19 cellular contexts compared by ENCODE assay signal in the genomic region with DNA sequence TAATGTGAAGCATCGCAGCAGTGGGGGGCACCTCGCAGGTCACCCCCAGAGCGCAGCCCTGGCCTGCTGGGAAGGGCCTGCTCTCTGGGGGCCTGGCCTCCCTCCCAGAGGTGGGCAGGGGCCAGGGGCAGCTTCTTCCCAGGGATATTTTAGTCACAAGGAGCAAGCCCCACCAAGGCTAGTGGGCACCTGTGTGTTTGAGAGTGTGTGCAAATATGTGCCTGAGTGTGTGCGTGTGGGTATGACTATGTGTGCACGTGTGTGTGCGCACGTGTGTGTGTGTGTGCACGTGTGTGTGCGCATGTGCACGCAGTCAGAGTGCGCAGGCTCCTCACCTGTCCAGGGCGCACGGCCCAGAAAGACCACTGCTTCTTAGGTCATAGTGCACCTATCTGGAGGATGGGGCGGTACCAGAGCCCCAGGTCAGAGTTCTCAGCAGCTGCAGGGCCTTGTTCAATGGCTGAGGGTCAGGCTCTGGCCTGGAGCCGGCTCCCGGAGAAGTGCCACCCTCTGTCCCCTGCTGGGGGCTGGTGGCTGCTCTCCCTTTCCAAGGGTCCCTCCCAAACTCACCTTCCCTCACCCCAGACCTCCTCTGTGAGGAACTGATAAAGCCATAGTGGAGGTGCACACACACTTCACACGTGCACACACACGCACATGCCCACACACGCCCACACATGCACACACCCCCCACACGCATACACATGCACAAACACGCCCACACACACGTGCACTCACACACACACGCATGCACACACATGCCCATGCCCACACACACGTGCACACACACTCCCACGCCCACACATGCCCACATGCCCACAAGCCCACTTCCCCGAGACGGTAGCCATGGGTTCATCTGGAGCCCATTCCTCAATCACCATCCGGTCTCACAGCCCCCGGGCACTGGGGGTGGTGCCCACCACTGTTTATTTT.
DNase-seq lines count a peak whose midpoint lies in the region; ATAC-seq and TF ChIP-seq lines count a peak whose summit lies in the region.
"Had no signal": no experiment of that assay in that cellular context is flagged by ENCODE, and none has a peak within 500 bp of the region (broad histone marks: within the 10 kb centered on the region; RNA-seq: fewer than 3 reads in every experiment).

No MANE protein-coding gene starts in this region.

- peaks cover under 1% of the 10 kb centered on the region for H3K9me3 Mint-ChIP-seq in activated CD4-positive, alpha-beta T cell treated with anti-CD3 and anti-CD28 coated beads for 36 hours (ENCODE audit: low read depth)
- H3K9me3 Mint-ChIP-seq in osteocyte (ENCODE audit: unreplicated experiment), result no peaks in the 10 kb centered on the region
- H3K9me3 Mint-ChIP-seq: activated CD4-positive, alpha-beta T cell treated with anti-CD3 and anti-CD28 coated beads, Interleukin-2, amount 10 ng/mL, durations not matched to agents 24 days and 14 days; stimulated activated naive CD8-positive, alpha-beta T cell treated with anti-CD3 and anti-CD28 coated beads, Interleukin-15, amount 100 ng/mL, for 72 hours had no signal

- H3K4me1 ChIP-seq in Peyer's patch, result no peaks in the 10 kb centered on the region
- H3K4me1 ChIP-seq: breast epithelium had no signal

- intact Hi-C loops in activated CD4-positive, alpha-beta T cell treated with anti-CD3 and anti-CD28 coated beads for 36 hours (cut with DNase I, micrococcal nuclease), result no loop called here
- intact Hi-C loops in left ventricle myocardium superior (cut with micrococcal nuclease), result no loop called here

- no peaks in the 10 kb centered on the region for H3K9me3 ChIP-seq in Peyer's patch

- no peaks in the 10 kb centered on the region for H3K27me3 Mint-ChIP-seq in activated CD4-positive, alpha-beta T cell treated with anti-CD3 and anti-CD28 coated beads for 36 hours
- H3K27me3 Mint-ChIP-seq in osteocyte (ENCODE audit: unreplicated experiment), result no peaks in the 10 kb centered on the region
- H3K27me3 Mint-ChIP-seq: activated CD4-positive, alpha-beta T cell treated with anti-CD3 and anti-CD28 coated beads, Interleukin-2, amount 10 ng/mL, durations not matched to agents 24 days and 14 days; activated naive CD8-positive, alpha-beta T cell treated with anti-CD3 and anti-CD28 coated beads for 36 hours had no signal

- no peak for TF ChIP-seq POLR2A in Peyer's patch (IDR thresholded peaks at IDR 0.05)

- TF ChIP-seq CTCF in Peyer's patch (IDR thresholded peaks at IDR 0.05) (no peak), osteocyte (IDR thresholded peaks at IDR 0.05) (no peak)

- H3K27ac Mint-ChIP-seq in activated CD4-positive, alpha-beta T cell treated with anti-CD3 and anti-CD28 coated beads for 36 hours, result no peak overlapping the region
- no peak overlapping the region for H3K27ac Mint-ChIP-seq in osteocyte (ENCODE audit: unreplicated experiment)
- H3K27ac Mint-ChIP-seq: activated CD4-positive, alpha-beta T cell treated with anti-CD3 and anti-CD28 coated beads, Interleukin-2, amount 10 ng/mL, durations not matched to agents 24 days and 14 days; activated naive CD8-positive, alpha-beta T cell treated with anti-CD3 and anti-CD28 coated beads for 36 hours had no signal

- no peaks in the 10 kb centered on the region for H3K36me3 ChIP-seq in Peyer's patch
- H3K36me3 ChIP-seq: breast epithelium had no signal

- H3K27ac ChIP-seq in Peyer's patch, result no peak overlapping the region
- H3K27ac ChIP-seq: 22Rv1, breast epithelium, RWPE1 had no signal

- no peak overlapping the region for H3K4me3 ChIP-seq in Peyer's patch

- ATAC-seq in activated CD4-positive, alpha-beta T cell treated with anti-CD3 and anti-CD28 coated beads for 36 hours, result no peak
- ATAC-seq in left ventricle myocardium superior (no peak), HG03442 (IDR thresholded peaks at IDR 0.05; ENCODE audit: unreplicated experiment) (no peak), HG02642 (IDR thresholded peaks at IDR 0.05; ENCODE audit: poor library complexity, unreplicated experiment) (no peak)
- ATAC-seq: stimulated activated naive CD8-positive, alpha-beta T cell treated with anti-CD3 and anti-CD28 coated beads, Interleukin-15, amount 100 ng/mL, for 72 hours had no signal

- no peak overlapping the region for H3K4me3 Mint-ChIP-seq in activated CD4-positive, alpha-beta T cell treated with anti-CD3 and anti-CD28 coated beads for 36 hours
- no peak overlapping the region for H3K4me3 Mint-ChIP-seq in osteocyte (ENCODE audit: unreplicated experiment)
- H3K4me3 Mint-ChIP-seq: activated CD4-positive, alpha-beta T cell treated with anti-CD3 and anti-CD28 coated beads, Interleukin-2, amount 10 ng/mL, durations not matched to agents 24 days and 14 days; activated naive CD8-positive, alpha-beta T cell treated with anti-CD3 and anti-CD28 coated beads for 36 hours had no signal

- no peaks in the 10 kb centered on the region for H3K4me1 Mint-ChIP-seq in activated CD4-positive, alpha-beta T cell treated with anti-CD3 and anti-CD28 coated beads for 36 hours
- no peaks in the 10 kb centered on the region for H3K4me1 Mint-ChIP-seq in osteocyte (ENCODE audit: unreplicated experiment)
- H3K4me1 Mint-ChIP-seq: activated CD4-positive, alpha-beta T cell treated with anti-CD3 and anti-CD28 coated beads, Interleukin-2, amount 10 ng/mL, durations not matched to agents 24 days and 14 days; activated naive CD8-positive, alpha-beta T cell treated with anti-CD3 and anti-CD28 coated beads for 36 hours had no signal

- CTCF ChIA-PET in activated CD4-positive, alpha-beta T cell treated with anti-CD3 and anti-CD28 coated beads for 36 hours (lab: Charles Lee), result no interaction called here

- no peaks in the 10 kb centered on the region for H3K36me3 Mint-ChIP-seq in activated CD4-positive, alpha-beta T cell treated with anti-CD3 and anti-CD28 coated beads for 36 hours (ENCODE audit: low read depth)
- H3K36me3 Mint-ChIP-seq in osteocyte (ENCODE audit: unreplicated experiment), result no peaks in the 10 kb centered on the region
- H3K36me3 Mint-ChIP-seq: activated naive CD8-positive, alpha-beta T cell treated with anti-CD3 and anti-CD28 coated beads for 36 hours had no signal

- no peaks in the 10 kb centered on the region for H3K27me3 ChIP-seq in Peyer's patch

- POLR2A ChIA-PET in activated CD4-positive, alpha-beta T cell treated with anti-CD3 and anti-CD28 coated beads for 36 hours (lab: Charles Lee), result no interaction called here

- peak; percentile 7 for DNase-seq in activated CD4-positive, alpha-beta T cell treated with anti-CD3 and anti-CD28 coated beads for 1 hour
- DNase-seq in activated CD4-positive, alpha-beta T cell treated with anti-CD3 and anti-CD28 coated beads for 36 hours, result no peak
- DNase-seq in Peyer's patch (peak in 2 of 3 donors; percentile 32 to 41), left ventricle myocardium superior (peak; percentile 19), osteocyte (ENCODE audit: extremely low spot score, unreplicated experiment) (peak; percentile 79), NCI-H146 treated with DMSO at 0.1 percent for 48 hours (lab: John Stamatoyannopoulos, UW; ENCODE audit: unreplicated experiment) (no peak)
- DNase-seq: activated CD4-positive, alpha-beta T cell treated with anti-CD3 and anti-CD28 coated beads, Interleukin-2, amount 10 ng/mL, durations not matched to agents 24 days and 14 days; activated naive CD8-positive, alpha-beta T cell treated with anti-CD3 and anti-CD28 coated beads for 36 hours; dermis blood vessel endothelial cell; erythroblast; NCI-H1105 treated with DMSO at 0.1 percent for 48 hours; NCI-H510A; stimulated activated CD4-positive, alpha-beta T cell treated with anti-CD3 and anti-CD28 coated beads, Interleukin-1b, Interleukin-23, amount 100 ng/mL, for 48 hours had no signal

Comparison
In these comparisons a context has a peak if more than half of its experiments do, and no peak if none do; other contexts are left out.
1. DNase-seq: peak in activated CD4-positive, alpha-beta T cell treated with anti-CD3 and anti-CD28 coated beads for 1 hour (single experiment), Peyer's patch (2 of 3), left ventricle myocardium superior (single experiment) and osteocyte (single experiment); none in activated CD4-positive, alpha-beta T cell treated with anti-CD3 and anti-CD28 coated beads for 36 hours (single experiment) and NCI-H146 treated with DMSO at 0.1 percent for 48 hours (single experiment).